Comparison of ENCODE assay signal across 8 cellular contexts in the genomic region with DNA sequence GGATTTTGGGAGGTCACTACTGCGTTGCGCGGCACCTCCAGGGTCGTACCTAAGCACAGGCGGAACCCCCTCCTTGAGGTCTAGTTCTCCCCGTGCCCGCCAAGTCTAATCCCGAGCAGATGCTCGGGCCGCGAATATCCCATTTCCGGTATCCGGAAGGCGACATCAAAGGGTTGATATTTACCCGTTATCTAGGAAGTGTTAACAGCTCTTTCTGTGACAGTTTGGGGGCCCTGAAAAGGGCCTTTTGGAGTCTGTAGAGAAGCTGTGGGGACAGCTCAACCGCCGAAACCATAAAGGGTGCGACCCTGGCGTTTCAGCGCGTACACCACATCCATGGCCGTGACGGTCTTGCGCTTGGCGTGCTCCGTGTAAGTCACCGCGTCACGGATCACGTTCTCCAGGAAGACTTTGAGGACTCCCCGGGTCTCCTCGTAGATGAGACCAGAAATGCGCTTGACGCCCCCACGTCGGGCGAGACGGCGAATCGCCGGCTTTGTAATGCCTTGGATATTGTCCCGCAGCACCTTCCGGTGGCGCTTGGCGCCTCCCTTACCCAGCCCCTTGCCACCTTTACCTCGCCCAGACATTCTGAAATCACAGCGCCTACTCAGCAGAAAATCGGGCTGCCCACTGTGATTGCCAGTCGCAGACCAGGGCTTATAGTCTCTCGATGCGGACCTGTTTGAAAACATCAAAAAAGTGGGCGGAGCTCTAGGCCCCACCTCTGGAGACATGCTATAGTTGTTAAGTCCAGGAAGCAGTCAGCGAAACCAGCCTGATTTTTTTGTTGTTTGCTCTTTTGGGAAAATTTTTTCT. TPM values are rescaled to one million over a fixed set of nuclear protein-coding genes. Genes with fewer than 3 reads are reported as not detected.
DNase-seq lines count a peak whose midpoint lies in the region; ATAC-seq and FAIRE-seq lines count a peak whose summit lies in the region.

No MANE protein-coding gene starts in this region.

- POLR2A ChIA-PET in naive thymus-derived CD8-positive, alpha-beta T cell (lab: Charles Lee), result interaction anchor here (0.5 to 8.3 kb wide), 36 partner anchors 9 to 1956 kb away, joined by 3 to 223 read pairs (median 6); a partner anchor contains a TSS

- H3K36me3 Mint-ChIP-seq in naive thymus-derived CD8-positive, alpha-beta T cell, result peaks cover 27 to 29% (median 27%) of the 10 kb centered on the region in 3 donors
- H3K36me3 Mint-ChIP-seq in stimulated activated naive B cell treated with anti-CD40 and anti-IgM and Interleukin-4, amounts not matched to agents 10 μg/mL and 1 μg/mL and 100 μg/mL, for 72 hours, result peaks cover 41 to 54% of the 10 kb centered on the region in 2 donors

- peak overlapping the region; percentile 99 to 100 (median 99) for H3K27ac Mint-ChIP-seq in naive thymus-derived CD8-positive, alpha-beta T cell
- H3K27ac Mint-ChIP-seq in stimulated activated naive B cell treated with anti-CD40 and anti-IgM and Interleukin-4, amounts not matched to agents 10 μg/mL and 1 μg/mL and 100 μg/mL, for 72 hours, result peak overlapping the region; percentile 99

- peak; percentile 93 for DNase-seq in DMS153 (lab: John Stamatoyannopoulos, UW)
- DNase-seq in KG1 (lab: John Stamatoyannopoulos, UW), result peak; percentile 80
- peak; percentile 80 for DNase-seq in RCC 7860 (ENCODE audit: low spot score)
- peak; percentile 83 to 85 for DNase-seq in activated T-helper 1 cell treated with anti-CD3 and anti-CD28 coated beads, Interleukin-2, amount 50 U/mL, for 16 hours (ENCODE audit: low read depth in 1 of 2, low spot score in 1 of 2)
- DNase-seq in fibroblast of peridontal ligament (ENCODE audit: extremely low read depth), result peak; percentile 96
- DNase-seq in naive thymus-derived CD8-positive, alpha-beta T cell, result peak; percentile 73 to 98 (median 96)
- peak; percentile 95 for DNase-seq in stimulated activated naive B cell treated with anti-CD40 and anti-IgM and Interleukin-4, amounts not matched to agents 10 μg/mL and 1 μg/mL and 100 μg/mL, for 72 hours

- peaks cover 0 to 21% (median 12%) of the 10 kb centered on the region in 9 donors for H3K9me3 Mint-ChIP-seq in naive thymus-derived CD8-positive, alpha-beta T cell
- H3K9me3 Mint-ChIP-seq in stimulated activated naive B cell treated with anti-CD40 and anti-IgM and Interleukin-4, amounts not matched to agents 10 μg/mL and 1 μg/mL and 100 μg/mL, for 72 hours, result peaks cover 3 to 4% of the 10 kb centered on the region in 2 donors

- peak; percentile 57 for FAIRE-seq in RCC 7860 (lab: Jason Lieb, UNC)

- peaks cover 0 to 3% (median 0%) of the 10 kb centered on the region in 5 donors for H3K27me3 Mint-ChIP-seq in naive thymus-derived CD8-positive, alpha-beta T cell
- H3K27me3 Mint-ChIP-seq in stimulated activated naive B cell treated with anti-CD40 and anti-IgM and Interleukin-4, amounts not matched to agents 10 μg/mL and 1 μg/mL and 100 μg/mL, for 72 hours, result peaks cover 0 to 3% of the 10 kb centered on the region in 2 donors

- H3K4me3 Mint-ChIP-seq in naive thymus-derived CD8-positive, alpha-beta T cell, result peak overlapping the region; percentile 89 to 98 (median 96)
- H3K4me3 Mint-ChIP-seq in stimulated activated naive B cell treated with anti-CD40 and anti-IgM and Interleukin-4, amounts not matched to agents 10 μg/mL and 1 μg/mL and 100 μg/mL, for 72 hours, result peak overlapping the region; percentile 89 to 98

- ATAC-seq in GM21723 (IDR thresholded peaks at IDR 0.05; ENCODE audit: unreplicated experiment), result peak; percentile 28
- peak; percentile 29 to 41 for ATAC-seq in naive thymus-derived CD8-positive, alpha-beta T cell
- ATAC-seq in stimulated activated naive B cell treated with anti-CD40 and anti-IgM and Interleukin-4, amounts not matched to agents 10 μg/mL and 1 μg/mL and 100 μg/mL, for 72 hours (replicated peaks), result peak; percentile 35 to 49

- peaks cover 38 to 81% (median 56%) of the 10 kb centered on the region in 4 donors for H3K4me1 Mint-ChIP-seq in naive thymus-derived CD8-positive, alpha-beta T cell
- H3K4me1 Mint-ChIP-seq in stimulated activated naive B cell treated with anti-CD40 and anti-IgM and Interleukin-4, amounts not matched to agents 10 μg/mL and 1 μg/mL and 100 μg/mL, for 72 hours, result peaks cover 35 to 63% of the 10 kb centered on the region in 2 donors

RNA-seq across cellular contexts. Expression of a gene that starts 32.6 kb away (rescaled TPM):
- 100 to 1,000 TPM in 1 of 2 experiments, 10 to 100 TPM in 1; 93.8 to 106 TPM for total RNA-seq in naive thymus-derived CD8-positive, alpha-beta T cell
- polyA plus RNA-seq in naive thymus-derived CD8-positive, alpha-beta T cell, result 10 to 100 TPM; 59.5 to 66.5 (median 59.8) TPM

RNA-seq across cellular contexts. Expression of a gene that starts 32.8 kb away (rescaled TPM):
- 1 to 10 TPM in 1 of 2 experiments, under 1 TPM in 1; 0.71 to 1.3 TPM for total RNA-seq in naive thymus-derived CD8-positive, alpha-beta T cell
- 1 to 10 TPM in 2 of 3 donors, under 1 TPM in 1; 0.98 to 2.5 (median 1.7) TPM for polyA plus RNA-seq in naive thymus-derived CD8-positive, alpha-beta T cell

RNA-seq across cellular contexts. Expression of a gene that starts 43.3 kb away (rescaled TPM):
- not detected for total RNA-seq in naive thymus-derived CD8-positive, alpha-beta T cell
- polyA plus RNA-seq in naive thymus-derived CD8-positive, alpha-beta T cell, result under 1 TPM in 1 of 3 donors, not detected in 2; 0.07 TPM

Comparison
In these comparisons a context has a peak if more than half of its experiments do, and no peak if none do; other contexts are left out.
1. Peak in every context shown above with its lines: DNase-seq and ATAC-seq.